In the genomic region with DNA sequence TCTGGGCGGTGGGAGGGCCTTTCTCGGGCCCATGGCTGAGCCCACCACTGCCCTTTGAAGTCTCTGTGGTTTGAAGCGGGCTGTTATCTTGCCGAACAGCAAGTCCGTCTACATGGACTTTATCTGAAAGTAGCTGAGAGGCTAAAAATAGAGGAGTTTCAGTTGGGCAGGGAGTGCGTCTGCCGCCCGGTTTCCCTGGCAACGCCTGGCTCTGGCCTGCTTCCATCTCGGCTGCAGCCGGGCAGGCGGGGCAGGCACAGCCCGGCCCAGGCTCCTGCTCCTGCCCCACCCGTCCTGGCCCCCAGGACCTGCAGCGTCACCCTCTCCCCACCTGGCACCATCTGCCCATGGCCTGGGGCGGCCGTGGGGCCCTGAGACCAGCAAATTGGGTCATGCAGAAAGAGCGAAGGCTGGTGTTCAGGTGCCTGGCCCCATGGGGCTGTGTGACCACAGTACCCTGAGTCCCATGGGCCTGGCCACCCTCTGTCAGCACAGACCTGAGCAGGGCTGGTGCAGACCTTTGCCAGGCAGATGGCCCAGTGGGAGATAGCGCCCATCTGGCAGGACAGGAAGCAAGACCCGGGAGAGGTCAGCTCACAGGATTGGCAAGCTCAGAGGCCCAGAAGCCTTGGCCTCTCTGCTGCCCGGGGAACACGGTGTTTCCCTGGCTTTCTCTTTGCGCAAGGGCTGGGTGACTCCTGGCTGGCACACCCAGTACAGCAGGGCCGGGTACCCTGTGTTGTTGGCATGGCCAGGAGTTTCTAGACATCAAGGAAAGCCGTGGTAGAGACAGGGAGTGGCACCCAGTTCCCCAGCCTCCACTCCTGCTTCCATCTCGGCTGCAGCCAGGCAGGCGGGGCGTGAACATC, we compare ENCODE assay signal across 7 cellular contexts.
A peak's percentile ranks its signal among the peaks of the same experiment; 100 is the strongest.
DNase-seq lines count a peak whose midpoint lies in the region; ATAC-seq and TF ChIP-seq lines count a peak whose summit lies in the region.

No MANE protein-coding gene starts in this region.

- no peak overlapping the region for H4K5ac ChIP-seq in IMR-90 (ENCODE audit: low read depth, low read length)

- no peaks in the 10 kb centered on the region for H3K36me3 Mint-ChIP-seq in nephron progenitor cell (ENCODE audit: low read depth)

- H2BK15ac ChIP-seq in IMR-90 (ENCODE audit: low read depth, low read length) = no peak overlapping the region; the same call in 2 of the 3 replicates

- no peak overlapping the region for H4K91ac ChIP-seq in IMR-90 (ENCODE audit: insufficient read depth, low read depth, low read length)

- no peak overlapping the region for H3K23ac ChIP-seq in IMR-90 (ENCODE audit: low read depth, low read length)

- peak; percentile 88 for ATAC-seq in IMR-90 (ENCODE audit: low read depth)

- H3K9me1 ChIP-seq in IMR-90 (ENCODE audit: insufficient read depth, low read length) = no peaks in the 10 kb centered on the region

- BruUV-seq in IMR-90 (replicated peaks; lab: Mats Ljungman, UMichigan) = no TSS peak

- WGBS in IMR-90 (ENCODE audit: extremely low coverage in 2 of 2, insufficient read length in 1 of 2), 2 experiments = 47% methylated on average over 6 of the region's 28 CpGs; no CpG with 5 or more reads in 1 of the 2 experiments
- 20% methylated on average over 9 of the region's 28 CpGs; no CpG with 5 or more reads in 1 of the 2 donors for WGBS in esophagus squamous epithelium, 2 donors

- no peak overlapping the region for H3K56ac ChIP-seq in IMR-90 (ENCODE audit: extremely low read depth, insufficient read depth, low read length)

- no peak overlapping the region for H3K27ac Mint-ChIP-seq in nephron progenitor cell

- H3K27me3 ChIP-seq in GM06990 (replicated peaks; ENCODE audit: control insufficient read depth, insufficient read depth, low read length) (0 out of 2 replicates have a peak, but pooled peaks cover 1% of the 10 kb centered on the region), IMR-90 (ENCODE audit: control insufficient read depth, insufficient read depth, low read length) (peaks cover 3% of the 10 kb centered on the region), esophagus squamous epithelium (no peaks in the 10 kb centered on the region), muscle layer of colon (ENCODE audit: control insufficient read depth in 1 of 2, insufficient read depth in 2 of 2, low read length in 2 of 2) (no peaks in the 10 kb centered on the region)

- no peak overlapping the region for H2BK5ac ChIP-seq in IMR-90 (ENCODE audit: low read depth, low read length, poor library complexity, severe bottlenecking)

- no peaks in the 10 kb centered on the region for H3K9me3 ChIP-seq in IMR-90 (ENCODE audit: control insufficient read depth, insufficient read depth, low read length)
- no peaks in the 10 kb centered on the region for H3K9me3 ChIP-seq in esophagus squamous epithelium
- no peaks in the 10 kb centered on the region for H3K9me3 ChIP-seq in muscle layer of colon (ENCODE audit: low read length)

- peak overlapping the region; percentile 56; the same call in 1 of the 2 replicates for H2BK120ac ChIP-seq in IMR-90 (ENCODE audit: low read depth, low read length)

- peak overlapping the region; percentile 89 for H2AFZ ChIP-seq in IMR-90 (replicated peaks; ENCODE audit: low read length, poor library complexity)

- CTCF ChIA-PET in IMR-90 (lab: Yijun Ruan, JAX) = no interaction called here

- TF ChIP-seq POLR2A in IMR-90 (IDR thresholded peaks at IDR 0.05; ENCODE audit: low read depth, low read length) (no peak), esophagus squamous epithelium (IDR thresholded peaks at IDR 0.05) (no peak)

- H4K20me1 ChIP-seq in IMR-90 (ENCODE audit: insufficient read depth, low read length) = no peaks in the 10 kb centered on the region; the same call in 1 of the 2 replicates

- POLR2A ChIA-PET in IMR-90 (lab: Charles Lee; ENCODE audit: unreplicated experiment) = no interaction called here

- peak overlapping the region in 1 of 2 experiments; percentile 19; a peak in 1 of 4 replicates for H4K8ac ChIP-seq in IMR-90 (ENCODE audit: low read depth in 2 of 2, low read length in 2 of 2)

- H3K4me1 Mint-ChIP-seq in nephron progenitor cell = peaks cover 43% of the 10 kb centered on the region

- in situ Hi-C loops in IMR-90 (cut with MboI; ENCODE audit: low sequenced_read_pairs) = no loop called here

- H3K4me3 ChIP-seq in GM06990 (replicated peaks; ENCODE audit: low read depth, low read length) (no peak overlapping the region), IMR-90 (ENCODE audit: insufficient read depth, low read depth, low read length) (no peak overlapping the region), esophagus squamous epithelium (peak overlapping the region in 3 of 4 donors; percentile 3 to 44 (median 4)), muscle layer of colon (ENCODE audit: low read depth in 1 of 2, low read length in 2 of 2) (peak overlapping the region in 1 of 2 donors; percentile 23)

- DNase-seq in GM06990 (ENCODE audit: extremely low read depth, insufficient read length) (peak; percentile 48), IMR-90 (peak; percentile 63), SW480 (ENCODE audit: low spot score) (peak; percentile 78), esophagus squamous epithelium (lab: John Stamatoyannopoulos, UW) (no peak), nephron progenitor cell (no peak), germinal center (ENCODE audit: low spot score) (no peak)

- H2AK5ac ChIP-seq in IMR-90 (ENCODE audit: low read depth, low read length) = peak overlapping the region; percentile 43; the same call in 1 of the 2 replicates

- peak overlapping the region; percentile 28; the same call in 1 of the 2 replicates for H3K4me2 ChIP-seq in IMR-90 (ENCODE audit: low read depth, low read length)

- no peaks in the 10 kb centered on the region for H3K79me1 ChIP-seq in IMR-90 (ENCODE audit: low read depth in 1 of 2, low read length in 2 of 2)

- H3K27me3 Mint-ChIP-seq in nephron progenitor cell (ENCODE audit: low read depth, poor library complexity) = peaks cover 4% of the 10 kb centered on the region

- H3K4me1 ChIP-seq in IMR-90 (ENCODE audit: control insufficient read depth, insufficient read depth, low read length) = peaks cover 22% of the 10 kb centered on the region
- peaks cover 19 to 51% (median 33%) of the 10 kb centered on the region in 3 donors for H3K4me1 ChIP-seq in esophagus squamous epithelium
- peaks cover 33% of the 10 kb centered on the region for H3K4me1 ChIP-seq in muscle layer of colon (ENCODE audit: insufficient read depth, low read length)

- no peak overlapping the region for H3K4ac ChIP-seq in IMR-90 (ENCODE audit: low read depth, low read length)

- peak overlapping the region; percentile 81 for H2AK9ac ChIP-seq in IMR-90 (replicated peaks; ENCODE audit: low read depth, low read length, poor library complexity)

- TF ChIP-seq CTCF in GM06990 (IDR thresholded peaks at IDR 0.05; ENCODE audit: insufficient read depth, low read length, poor library complexity, severe bottlenecking) = no peak
- TF ChIP-seq CTCF in IMR-90 (conservative IDR thresholded peaks at IDR 0.05; ENCODE audit: low read depth, low read length) = no peak
- TF ChIP-seq CTCF in esophagus squamous epithelium (IDR thresholded peaks at IDR 0.05) = peak in 5 of 6 experiments; percentile 30 to 68 (median 58)
- no peak for TF ChIP-seq CTCF in nephron progenitor cell (IDR thresholded peaks at IDR 0.05)

- intact Hi-C loops in IMR-90 (cut with micrococcal nuclease) (no loop called here), esophagus squamous epithelium (cut with DNase I) (no loop called here)

- dilution Hi-C loops in IMR-90 (cut with HindIII; ENCODE audit: low sequenced_read_pairs, unreplicated experiment) = no loop called here

- H3K9ac ChIP-seq in IMR-90 (ENCODE audit: low read depth, low read length) (no peak overlapping the region), muscle layer of colon (ENCODE audit: low read length) (no peak overlapping the region)

- no peak overlapping the region for H3K14ac ChIP-seq in IMR-90 (replicated peaks; ENCODE audit: low read depth, low read length)

- H2BK20ac ChIP-seq in IMR-90 (ENCODE audit: low read depth, low read length) = no peak overlapping the region; the same call in 1 of the 2 replicates

- H3K9me3 Mint-ChIP-seq in nephron progenitor cell = no peaks in the 10 kb centered on the region

- H3K27ac ChIP-seq in IMR-90 (ENCODE audit: insufficient read depth, low read length) (no peak overlapping the region), esophagus squamous epithelium (peak overlapping the region; percentile 81 to 88 (median 85)), muscle layer of colon (ENCODE audit: low read depth, low read length) (peak overlapping the region; percentile 74)

- TF ChIP-seq RAD21 in IMR-90 (IDR thresholded peaks at IDR 0.05; ENCODE audit: low read length) = no peak

- H3K36me3 ChIP-seq in GM06990 (ENCODE audit: control insufficient read depth, insufficient read depth, low read length) (no peaks in the 10 kb centered on the region), IMR-90 (ENCODE audit: control insufficient read depth, insufficient read depth, low read length) (no peaks in the 10 kb centered on the region), esophagus squamous epithelium (no peaks in the 10 kb centered on the region), muscle layer of colon (ENCODE audit: insufficient read depth, low read length) (no peaks in the 10 kb centered on the region)

- H3K18ac ChIP-seq in IMR-90 (ENCODE audit: low read depth, low read length) = no peak overlapping the region

- no peak overlapping the region for H3K4me3 Mint-ChIP-seq in nephron progenitor cell

TF ChIP-seq in IMR-90, 13 proteins besides CTCF, POLR2A, EP300 and RAD21:
- TF ChIP-seq FOS (IDR thresholded peaks at IDR 0.05; ENCODE audit: low read depth, low read length) = no peak
- TF ChIP-seq MAZ (IDR thresholded peaks at IDR 0.05; ENCODE audit: borderline replicate concordance, low read depth, low read length) = 0 out of 2 replicates have a peak, but pooled peaks have one; percentile 20
- no peak for TF ChIP-seq CEBPB (IDR thresholded peaks at IDR 0.05; ENCODE audit: low read depth, low read length)
TF ChIP-seq in IMR-90: peak in this region for 1.

Comparison
In these comparisons a context has a peak if more than half of its experiments do, and no peak if none do; other contexts are left out.
1. DNase-seq: peak in GM06990 (single experiment), IMR-90 (single experiment) and SW480 (single experiment); none in esophagus squamous epithelium (single experiment), nephron progenitor cell (single experiment) and germinal center (single experiment).
2. H3K4me3 ChIP-seq: peak in esophagus squamous epithelium (3 of 4); none in GM06990 (single experiment) and IMR-90 (single experiment).
3. CTCF ChIP-seq: peak in esophagus squamous epithelium (5 of 6); none in GM06990 (single experiment), IMR-90 (single experiment) and nephron progenitor cell (single experiment).